In genomic region chr5:154614595-154614994, GRCh38 we compare ENCODE assay signal across 9 cellular contexts.
"Had no signal": no experiment of that assay in that cellular context is flagged by ENCODE, and none has a peak within 500 bp of the region (broad histone marks: within the 10 kb centered on the region; RNA-seq: fewer than 3 reads in every experiment).

No MANE protein-coding gene starts in this region.

- H3K4me3 Mint-ChIP-seq: HFFc6 had no signal

- DNase-seq: GM23248, GOT3, H7, HFFc6, IMR-90, KBM-7 had no signal

- ATAC-seq: HCT116 had no signal

- H3K9me3 ChIP-seq: HAP-1 had no signal

- H3K9me3 Mint-ChIP-seq: HFFc6 had no signal

- H3K27ac Mint-ChIP-seq: HFFc6 had no signal

- H3K27ac ChIP-seq: GM23248, HL-60 had no signal

- H3K4me3 ChIP-seq: GM23248, HAP-1 had no signal

- H3K36me3 ChIP-seq: HAP-1 had no signal
